18 cellular contexts compared by ENCODE assay signal in genomic region chr21:25453524-25453923, GRCh38.
DNase-seq lines count a peak whose midpoint lies in the region; ATAC-seq, FAIRE-seq and TF ChIP-seq lines count a peak whose summit lies in the region.
"Had no signal": no experiment of that assay in that cellular context is flagged by ENCODE, and none has a peak within 500 bp of the region (broad histone marks: within the 10 kb centered on the region; RNA-seq: fewer than 3 reads in every experiment).

No MANE protein-coding gene starts in this region.

- H3K9ac ChIP-seq in SK-N-SH: no peak overlapping the region
- H3K9ac ChIP-seq: KMS-11 had no signal

- TF ChIP-seq POLR2A in GM12892 (IDR thresholded peaks at IDR 0.05; ENCODE audit: low read depth, low read length): no peak

- ATAC-seq in GM21390 (IDR thresholded peaks at IDR 0.05; ENCODE audit: unreplicated experiment): no peak
- ATAC-seq: GM23338, HepG2 had no signal

- 0 out of 4 replicates have a peak, but pooled peaks of 1 of the 2 experiments have one; percentile 30 for TF ChIP-seq EP300 in SK-N-SH (IDR thresholded peaks at IDR 0.05; ENCODE audit: borderline replicate concordance in 1 of 2, low read depth in 1 of 2, low read length in 1 of 2)

- H3K27ac ChIP-seq in SK-N-SH (ENCODE audit: low read depth in 2 of 2, low read length in 1 of 2): peak overlapping the region in 1 of 2 experiments; percentile 56; a peak in 2 of 4 replicates
- H3K27ac ChIP-seq: KMS-11 had no signal

- H3K36me3 ChIP-seq in SK-N-SH (replicated peaks in 1 of 2; ENCODE audit: control insufficient read depth in 1 of 2, insufficient read depth in 2 of 2, low read length in 1 of 2): no peaks in the 10 kb centered on the region

- no peak overlapping the region for H3K4me3 Mint-ChIP-seq in progenitor cell of endocrine pancreas (ENCODE audit: low read depth)
- H3K4me3 Mint-ChIP-seq: B cell; CD4-positive, CD25-positive, alpha-beta regulatory T cell; GM23338 had no signal

- no peaks in the 10 kb centered on the region for H3K79me2 ChIP-seq in SK-N-SH (ENCODE audit: insufficient read depth)

- no peak overlapping the region for H3K4me3 ChIP-seq in SK-N-SH (ENCODE audit: low read depth in 2 of 2, low read length in 1 of 2)
- no peak overlapping the region for H3K4me3 ChIP-seq in fibroblast of the aortic adventitia (ENCODE audit: low read depth, low read length)
- H3K4me3 ChIP-seq: GM23338 had no signal

- no peaks in the 10 kb centered on the region for H3K27me3 ChIP-seq in SK-N-SH (ENCODE audit: insufficient read depth)

- no peaks in the 10 kb centered on the region for H4K20me1 ChIP-seq in SK-N-SH (ENCODE audit: insufficient read depth)

- H3K4me1 ChIP-seq in SK-N-SH (ENCODE audit: control insufficient read depth in 1 of 2, insufficient read depth in 2 of 2, low read depth in 1 of 2, low read length in 1 of 2): peaks cover 0 to 7% of the 10 kb centered on the region in 2 experiments; a peak in 2 of 4 replicates
- H3K4me1 ChIP-seq: Caco-2 had no signal

- POLR2A ChIA-PET in SK-N-SH (lab: Yijun Ruan, JAX): no interaction called here

- CTCF ChIA-PET in SK-N-SH (lab: Yijun Ruan, JAX): interaction anchor here (0.6 kb wide), 1 partner anchor 12 kb away, joined by 3 read pairs; no protein-coding TSS in a partner anchor

- H3K9me3 Mint-ChIP-seq in progenitor cell of endocrine pancreas (ENCODE audit: low read depth): peaks cover 13% of the 10 kb centered on the region

- no peaks in the 10 kb centered on the region for H3K27me3 Mint-ChIP-seq in progenitor cell of endocrine pancreas
- H3K27me3 Mint-ChIP-seq: B cell; CD4-positive, CD25-positive, alpha-beta regulatory T cell had no signal

- H3K9me3 ChIP-seq in SK-N-SH: no peaks in the 10 kb centered on the region

- no peaks in the 10 kb centered on the region for H3K9me2 ChIP-seq in SK-N-SH

- no peaks in the 10 kb centered on the region for H3K4me1 Mint-ChIP-seq in progenitor cell of endocrine pancreas (ENCODE audit: low read depth)
- H3K4me1 Mint-ChIP-seq: GM23338 had no signal

- no peak overlapping the region for H3K27ac Mint-ChIP-seq in progenitor cell of endocrine pancreas
- H3K27ac Mint-ChIP-seq: CD4-positive, CD25-positive, alpha-beta regulatory T cell; GM23338 had no signal

- TF ChIP-seq CTCF in SK-N-SH (IDR thresholded peaks at IDR 0.05): no peak
- no peak for TF ChIP-seq CTCF in fibroblast of the aortic adventitia (IDR thresholded peaks at IDR 0.05; ENCODE audit: insufficient read depth, low read length)
- no peak for TF ChIP-seq CTCF in progenitor cell of endocrine pancreas (IDR thresholded peaks at IDR 0.05; ENCODE audit: unreplicated experiment)

- FAIRE-seq in GM12892 (lab: Jason Lieb, UNC): peak; percentile 33
- FAIRE-seq: HepG2 had no signal

- H3K36me3 Mint-ChIP-seq in progenitor cell of endocrine pancreas (ENCODE audit: insufficient read depth): no peaks in the 10 kb centered on the region
- H3K36me3 Mint-ChIP-seq: CD4-positive, CD25-positive, alpha-beta regulatory T cell had no signal

- peak; percentile 50 for DNase-seq in EL
- DNase-seq in GM12892 (ENCODE audit: insufficient read length): no peak
- no peak for DNase-seq in SK-N-SH
- DNase-seq in fibroblast of the aortic adventitia (ENCODE audit: low read depth): peak; percentile 14
- no peak for DNase-seq in SHP77 (lab: John Stamatoyannopoulos, UW)
- DNase-seq in progenitor cell of endocrine pancreas (ENCODE audit: low spot score, unreplicated experiment): no peak
- DNase-seq in ecto neural progenitor cell (ENCODE audit: low spot score): no peak
- DNase-seq: ACHN; Caco-2; CD4-positive, CD25-positive, alpha-beta regulatory T cell; DMS153; NCI-H1092 treated with DMSO at 0.1 percent for 48 hours; NCI-H524 had no signal

- H3K4me2 ChIP-seq in SK-N-SH: no peak overlapping the region
- H3K4me2 ChIP-seq: GM23338, KMS-11 had no signal

- peaks cover 5% of the 10 kb centered on the region for H3F3A ChIP-seq in SK-N-SH (replicated peaks; ENCODE audit: insufficient read depth)

- no peak for TF ChIP-seq RAD21 in SK-N-SH (IDR thresholded peaks at IDR 0.05; ENCODE audit: low read length)

- no peak overlapping the region for H2AFZ ChIP-seq in SK-N-SH (ENCODE audit: low read depth)
- H2AFZ ChIP-seq: GM23338 had no signal

TF ChIP-seq in SK-N-SH, 30 proteins besides CTCF, POLR2A, EP300 and RAD21:
- TF ChIP-seq TCF12 (IDR thresholded peaks at IDR 0.05) (peak; percentile 27; the same call in 1 of the 2 replicates), SIN3A (IDR thresholded peaks at IDR 0.05; ENCODE audit: borderline replicate concordance, low read depth, low read length) (no peak), YY1 (IDR thresholded peaks at IDR 0.05; ENCODE audit: low read depth) (no peak), PBX3 (IDR thresholded peaks at IDR 0.05) (peak; percentile 18; the same call in 1 of the 2 replicates)

Comparison
In these comparisons a context has a peak if more than half of its experiments do, and no peak if none do; other contexts are left out.
1. DNase-seq: peak in EL (single experiment) and fibroblast of the aortic adventitia (single experiment); none in GM12892 (single experiment), SK-N-SH (single experiment), SHP77 (0 of 2), progenitor cell of endocrine pancreas (single experiment) and ecto neural progenitor cell (single experiment).